Comparison of ENCODE assay signal across 22 cellular contexts in the genomic region with DNA sequence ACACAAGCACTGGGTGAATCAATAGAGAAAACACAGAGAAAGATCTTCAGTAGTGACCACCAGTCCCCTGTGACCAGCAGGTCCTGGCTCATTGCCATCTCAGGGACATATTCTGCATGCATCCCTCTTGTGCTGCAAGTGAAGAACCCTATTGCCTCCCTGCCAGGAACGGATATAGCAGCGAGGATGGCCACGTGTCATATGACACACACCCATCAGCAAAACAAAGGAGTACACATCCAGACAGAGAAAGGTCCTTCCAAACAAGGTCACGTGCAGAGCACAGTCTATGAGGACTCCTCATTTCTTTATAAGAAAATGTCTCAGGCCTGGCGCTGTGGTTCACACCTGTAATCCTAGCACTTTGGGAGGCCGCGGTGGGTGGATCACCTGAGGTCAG.
"Had no signal": no experiment of that assay in that cellular context is flagged by ENCODE, and none has a peak within 500 bp of the region (broad histone marks: within the 10 kb centered on the region; RNA-seq: fewer than 3 reads in every experiment).

No MANE protein-coding gene starts in this region.

- ATAC-seq: activated CD8-positive, alpha-beta memory T cell treated with anti-CD3 and anti-CD28 coated beads, Interleukin-2, amount 10 ng/mL, durations not matched to agents 7 days and 5 days; activated naive CD4-positive, alpha-beta T cell treated with anti-CD3 and anti-CD28 coated beads, Interleukin-2, amount 50 U/mL, for 72 hours; activated naive CD8-positive, alpha-beta T cell treated with anti-CD3 and anti-CD28 coated beads, Interleukin-2, amount 50 U/mL, for 24 hours; K562; T-helper 17 cell had no signal

- H3K4me3 ChIP-seq: K562 had no signal

- DNase-seq: activated B cell treated with CpG ODN at 0.5 μM for 24 hours; activated CD4-positive, alpha-beta T cell treated with anti-CD3 and anti-CD28 coated beads for 1 hour; activated CD4-positive, alpha-beta T cell treated with anti-CD3 and anti-CD28 coated beads, Interleukin-2, amount 10 ng/mL, durations not matched to agents 24 days and 14 days; activated CD4-positive, alpha-beta T cell treated with anti-CD3 and anti-CD28 coated beads, Interleukin-2, amount 50 U/mL, for 48 hours; activated CD8-positive, alpha-beta memory T cell treated with anti-CD3 and anti-CD28 coated beads, Interleukin-2, amount 10 ng/mL, durations not matched to agents 7 days and 5 days; activated effector memory CD4-positive, alpha-beta T cell treated with Interleukin-2 at 50 U/mL for 16 hours; activated naive CD4-positive, alpha-beta T cell treated with Interleukin-2 at 50 U/mL for 16 hours; activated naive CD8-positive, alpha-beta T cell treated with anti-CD3 and anti-CD28 coated beads, Interleukin-2, amount 50 U/mL, for 24 hours; activated T-cell treated with anti-CD3 and anti-CD28 coated beads, Interleukin-2, amount 50 U/mL, for 24 hours; amygdala; Karpas-422; MM.1S; NCI-H1105 treated with DMSO at 0.1 percent for 48 hours; NCI-H1930; NCI-H345; NCI-H524; NCI-H82; SHP77 treated with DMSO at 0.1 percent for 48 hours; T-helper 17 cell; T-helper 9 cell had no signal
